Comparison of ENCODE assay signal across 9 cellular contexts in the genomic region with DNA sequence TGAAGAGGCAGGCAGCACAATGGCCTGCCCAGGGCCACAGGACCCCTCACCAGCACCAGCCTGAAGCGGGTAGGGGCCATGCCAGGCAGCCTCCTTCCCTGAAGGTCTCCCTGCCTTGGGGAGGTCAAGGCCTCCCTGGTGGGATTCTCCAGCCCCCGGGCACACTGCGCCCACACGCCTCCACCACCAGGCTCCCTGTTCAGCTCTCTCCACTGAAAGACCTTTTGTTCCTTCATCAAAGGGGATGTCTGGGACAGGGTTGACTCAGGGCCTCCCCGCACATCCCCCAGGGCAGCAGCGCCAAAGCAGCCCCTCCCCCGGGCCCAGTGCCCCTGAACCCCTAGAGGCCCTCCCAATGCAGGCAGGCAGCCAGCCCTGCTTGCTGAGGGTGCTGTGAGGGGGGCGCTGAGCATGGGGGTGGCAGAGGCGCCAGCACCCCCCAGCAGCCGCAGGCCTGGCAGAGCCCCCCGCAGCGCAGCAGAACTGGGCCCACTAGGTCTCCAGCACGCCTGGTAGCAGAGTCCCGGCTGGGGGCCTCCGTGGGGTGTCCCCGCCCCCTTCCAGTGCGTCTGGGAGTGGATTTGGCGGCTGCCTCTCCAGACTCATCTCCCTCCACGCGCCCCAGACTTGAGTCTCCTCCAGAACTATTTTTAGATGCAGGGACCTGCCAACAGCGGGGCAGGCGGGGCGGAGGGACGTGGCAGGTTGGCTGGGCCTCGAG. TPM values are rescaled to one million over a fixed set of nuclear protein-coding genes. Genes with fewer than 3 reads are reported as not detected.
DNase-seq lines count a peak whose midpoint lies in the region; ATAC-seq and TF ChIP-seq lines count a peak whose summit lies in the region.
"Had no signal": no experiment of that assay in that cellular context is flagged by ENCODE, and none has a peak within 500 bp of the region (broad histone marks: within the 10 kb centered on the region; RNA-seq: fewer than 3 reads in every experiment).

No MANE protein-coding gene starts in this region.

- H3K9ac ChIP-seq in colonic mucosa (ENCODE audit: low read depth in 2 of 2, low read length in 2 of 2), result peak overlapping the region in 1 of 2 donors; percentile 6

- no peak overlapping the region for H3K4me3 ChIP-seq in colonic mucosa
- no peak overlapping the region for H3K4me3 ChIP-seq in lung

- ATAC-seq in lung (ENCODE audit: insufficient read depth, low FRiP score), result no peak
- no peak for ATAC-seq in HG03175 (IDR thresholded peaks at IDR 0.05; ENCODE audit: unreplicated experiment)

- no peaks in the 10 kb centered on the region for H3K27me3 ChIP-seq in colonic mucosa
- H3K27me3 ChIP-seq in lung (ENCODE audit: control insufficient read depth, insufficient read depth), result no peaks in the 10 kb centered on the region

- H3K27ac ChIP-seq in colonic mucosa, result no peak overlapping the region
- peak overlapping the region; percentile 41 to 56 for H3K27ac ChIP-seq in lung (ENCODE audit: low read depth in 1 of 2, low read length in 1 of 2)

- TF ChIP-seq CTCF in colonic mucosa (IDR thresholded peaks at IDR 0.05) (no peak), lung (IDR thresholded peaks at IDR 0.05; ENCODE audit: control extremely low read depth, extremely low read depth) (no peak)

- H3K4me1 ChIP-seq in colonic mucosa (no peaks in the 10 kb centered on the region), lung (ENCODE audit: control insufficient read depth in 2 of 2, insufficient read depth in 2 of 2, low read length in 2 of 2) (peaks cover 6 to 13% of the 10 kb centered on the region in 2 donors)

- H3K36me3 ChIP-seq in colonic mucosa (peaks cover 11% of the 10 kb centered on the region), lung (ENCODE audit: control insufficient read depth in 2 of 2, insufficient read depth in 2 of 2, low read length in 2 of 2) (peaks cover 2 to 42% of the 10 kb centered on the region in 2 donors)

- WGBS in lung, 2 donors, result 47 to 60% methylated on average over 25 of the region's 25 CpGs

- no peaks in the 10 kb centered on the region for H3K9me3 ChIP-seq in colonic mucosa
- H3K9me3 ChIP-seq in lung (ENCODE audit: control insufficient read depth in 2 of 2, insufficient read depth in 1 of 2, low read length in 1 of 2), result no peaks in the 10 kb centered on the region

- DNase-seq in NCI-H1436 (lab: John Stamatoyannopoulos, UW), result peak; percentile 20
- no peak for DNase-seq in NCI-H1436 treated with DMSO at 0.1 percent for 48 hours (lab: John Stamatoyannopoulos, UW)
- DNase-seq in colonic mucosa, result peak; percentile 38
- no peak for DNase-seq in lung (ENCODE audit: low spot score)
- DNase-seq in ureter (ENCODE audit: low spot score), result peak; percentile 82
- DNase-seq in UCSD-AML1 (lab: John Stamatoyannopoulos, UW; ENCODE audit: unreplicated experiment), result no peak
- no peak for DNase-seq in activated effector memory CD4-positive, alpha-beta T cell treated with anti-CD3 and anti-CD28 coated beads, Interleukin-2, amount 50 U/mL, for 16 hours
- DNase-seq: CD4-positive, CD25-positive, alpha-beta regulatory T cell had no signal

- intact Hi-C loops in colonic mucosa (cut with DNase I), result no loop called here

RNA-seq across cellular contexts. Expression of a gene that starts 13.1 kb away (rescaled TPM):
- total RNA-seq in colonic mucosa (100 to 1,000 TPM; 110 to 130 TPM), lung (10 to 100 TPM; 51.3 to 70.7 TPM), ureter (81.8 TPM)
- polyA plus RNA-seq in lung, result 10 to 100 TPM; 37.5 to 48.6 TPM

RNA-seq across cellular contexts. Expression of a gene that starts 19.5 kb away (rescaled TPM):
- 10 to 100 TPM in 1 of 2 donors, not detected in 1; 19.1 TPM for total RNA-seq in colonic mucosa
- total RNA-seq in lung, result 1 to 10 TPM in 1 of 2 donors, not detected in 1; 6.5 TPM
- polyA plus RNA-seq in lung, result under 1 TPM; 0.33 to 0.97 TPM
- not detected for total RNA-seq in ureter
- total RNA-seq: CD4-positive, CD25-positive, alpha-beta regulatory T cell had no signal
- polyA plus RNA-seq: CD4-positive, CD25-positive, alpha-beta regulatory T cell had no signal

RNA-seq across cellular contexts. Expression of a gene that starts 31.3 kb away (rescaled TPM):
- 10 to 100 TPM in 1 of 2 donors, not detected in 1; 29.1 TPM for total RNA-seq in colonic mucosa
- 10 to 100 TPM in 1 of 2 donors, not detected in 1; 14.6 TPM for total RNA-seq in lung
- polyA plus RNA-seq in lung, result 1 to 10 TPM in 1 of 2 donors, under 1 TPM in 1; 0.65 to 1.3 TPM
- total RNA-seq in ureter, result not detected
- total RNA-seq: CD4-positive, CD25-positive, alpha-beta regulatory T cell had no signal
- polyA plus RNA-seq: CD4-positive, CD25-positive, alpha-beta regulatory T cell had no signal

Comparison
In these comparisons a context has a peak if more than half of its experiments do, and no peak if none do; other contexts are left out.
1. DNase-seq: peak in NCI-H1436 (single experiment), colonic mucosa (single experiment) and ureter (single experiment); none in NCI-H1436 treated with DMSO at 0.1 percent for 48 hours (single experiment), lung (single experiment), UCSD-AML1 (single experiment) and activated effector memory CD4-positive, alpha-beta T cell treated with anti-CD3 and anti-CD28 coated beads, Interleukin-2, amount 50 U/mL, for 16 hours (single experiment).